Comparison of ENCODE assay signal across 8 cellular contexts in the genomic region with DNA sequence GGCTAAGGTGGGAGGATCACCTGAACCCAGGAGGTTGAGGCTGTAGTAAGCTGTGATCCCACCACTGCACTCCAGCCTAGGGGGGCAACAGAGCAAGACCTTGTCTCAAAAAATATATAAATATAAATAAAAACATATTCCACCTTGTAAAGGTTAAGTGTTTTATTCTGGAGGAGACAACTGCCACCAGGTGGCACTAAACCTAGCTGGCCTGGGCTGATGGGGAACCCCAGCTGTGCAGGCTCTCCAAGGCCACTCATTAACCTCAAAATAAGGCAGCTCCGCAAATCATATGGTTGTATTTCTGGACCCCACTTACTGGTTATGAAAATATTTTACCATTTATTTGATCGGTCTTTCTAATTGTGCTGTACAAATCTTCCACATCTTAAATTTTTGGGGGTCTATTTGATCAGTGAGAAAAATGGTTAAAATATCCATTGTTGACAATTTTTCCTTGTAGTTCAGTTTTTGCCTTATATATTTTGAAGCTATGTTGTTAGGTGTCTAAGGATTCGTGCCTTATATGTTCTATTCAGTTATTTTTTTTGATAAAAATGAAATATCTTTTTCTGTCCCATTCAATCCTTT. TPM values are rescaled to one million over a fixed set of nuclear protein-coding genes. Genes with fewer than 3 reads are reported as not detected.
DNase-seq lines count a peak whose midpoint lies in the region; ATAC-seq and TF ChIP-seq lines count a peak whose summit lies in the region.

No MANE protein-coding gene starts in this region.

- H3K36me3 Mint-ChIP-seq in T-helper 17 cell (ENCODE audit: low read depth) = no peaks in the 10 kb centered on the region

- H3K9me3 ChIP-seq in T-helper 17 cell (ENCODE audit: control insufficient read depth, low read length, poor library complexity, severe bottlenecking) = no peaks in the 10 kb centered on the region

- no peak overlapping the region for H3K4me3 Mint-ChIP-seq in T-helper 17 cell

- ATAC-seq in T-helper 17 cell = no peak
- no peak for ATAC-seq in GM21360 (IDR thresholded peaks at IDR 0.05; ENCODE audit: unreplicated experiment)

- DNase-seq in NAMALWA (ENCODE audit: low spot score) = peak; percentile 88
- peak; percentile 53 to 71 (median 57) for DNase-seq in T-helper 17 cell
- peak; percentile 65 for DNase-seq in amniotic stem cell (lab: John Stamatoyannopoulos, UW)
- peak; percentile 25 for DNase-seq in iPS DF 19.7 (ENCODE audit: low read depth, low spot score)
- DNase-seq in stimulated activated CD4-positive, alpha-beta T cell treated with anti-CD3 and anti-CD28 coated beads, Interleukin-15, amount 100 ng/mL, for 1 hour (ENCODE audit: low read depth in 1 of 2, low spot score in 1 of 2) = peak; percentile 43 to 54
- no peak for DNase-seq in NCI-H187 treated with DMSO at 0.1 percent for 48 hours (lab: John Stamatoyannopoulos, UW)

- H3K27ac Mint-ChIP-seq in T-helper 17 cell = no peak overlapping the region

- H3K4me1 Mint-ChIP-seq in T-helper 17 cell = peaks cover 29% of the 10 kb centered on the region

- H3K27me3 Mint-ChIP-seq in T-helper 17 cell = no peaks in the 10 kb centered on the region

- TF ChIP-seq CTCF in GM12873 (IDR thresholded peaks at IDR 0.05; ENCODE audit: insufficient read depth, low read depth, low read length, missing control alignments) = peak; percentile 69

RNA-seq across cellular contexts. Expression of a gene that starts 8.5 kb away (rescaled TPM):
- 100 to 1,000 TPM; 113 to 115 TPM for total RNA-seq in T-helper 17 cell

RNA-seq across cellular contexts. Expression of a gene that starts 30.8 kb away (rescaled TPM):
- 1 to 10 TPM; 1.7 to 3.3 TPM for total RNA-seq in T-helper 17 cell

RNA-seq across cellular contexts. Expression of a gene that starts 56.3 kb away (rescaled TPM):
- total RNA-seq in T-helper 17 cell = under 1 TPM; 0.02 to 0.16 TPM
